In genomic region chr1:238648296-238648695, GRCh38 we compare ENCODE assay signal across 21 cellular contexts.
A peak's percentile ranks its signal among the peaks of the same experiment; 100 is the strongest.
DNase-seq lines count a peak whose midpoint lies in the region; ATAC-seq and TF ChIP-seq lines count a peak whose summit lies in the region.
"Had no signal": no experiment of that assay in that cellular context is flagged by ENCODE, and none has a peak within 500 bp of the region (broad histone marks: within the 10 kb centered on the region; RNA-seq: fewer than 3 reads in every experiment).

No MANE protein-coding gene starts in this region.

- H3K36me3 ChIP-seq in SK-N-MC (ENCODE audit: insufficient read depth, low read length): no peaks in the 10 kb centered on the region
- no peaks in the 10 kb centered on the region for H3K36me3 ChIP-seq in hepatocyte (replicated peaks; ENCODE audit: insufficient read depth, low read depth)
- H3K36me3 ChIP-seq in skeletal muscle satellite cell (ENCODE audit: insufficient read depth, low read length): no peaks in the 10 kb centered on the region
- H3K36me3 ChIP-seq: thyroid gland had no signal

- TF ChIP-seq POLR2A in GM18505 (IDR thresholded peaks at IDR 0.05; ENCODE audit: borderline replicate concordance, extremely low read depth, insufficient read depth, insufficient read length): no peak

- H3K27me3 ChIP-seq in hepatocyte (no peaks in the 10 kb centered on the region), skeletal muscle satellite cell (ENCODE audit: control insufficient read depth, insufficient read depth, low read length) (no peaks in the 10 kb centered on the region)
- H3K27me3 ChIP-seq: thyroid gland had no signal

- H2AFZ ChIP-seq in hepatocyte: no peak overlapping the region

- H3K9me3 ChIP-seq in SK-N-MC (ENCODE audit: low read depth, low read length): no peaks in the 10 kb centered on the region
- H3K9me3 ChIP-seq in hepatocyte (ENCODE audit: low read depth): no peaks in the 10 kb centered on the region
- no peaks in the 10 kb centered on the region for H3K9me3 ChIP-seq in skeletal muscle satellite cell (replicated peaks; ENCODE audit: low read length)
- H3K9me3 ChIP-seq: psoas muscle, thyroid gland had no signal

- TF ChIP-seq CTCF in hepatocyte (IDR thresholded peaks at IDR 0.05; ENCODE audit: poor library complexity): no peak

- no peak for DNase-seq in SK-N-MC (ENCODE audit: low read depth, low spot score)
- DNase-seq in hepatocyte (ENCODE audit: low spot score): no peak
- no peak for DNase-seq in NCI-H2196 (lab: John Stamatoyannopoulos, UW; ENCODE audit: unreplicated experiment)
- no peak for DNase-seq in amygdala (lab: John Stamatoyannopoulos, UW)
- DNase-seq: activated CD8-positive, alpha-beta T cell treated with anti-CD3 and anti-CD28 coated beads for 36 hours; activated gamma-delta T cell; CD8-positive, alpha-beta T cell; head of caudate nucleus; Karpas-422; left ventricle myocardium superior; NCI-H1930; NCI-H2227 treated with DMSO at 0.1 percent for 48 hours; psoas muscle; stimulated activated CD4-positive, alpha-beta T cell treated with anti-CD3 and anti-CD28 coated beads, Interleukin-1b, Interleukin-23, amount 100 ng/mL, for 48 hours; stimulated activated naive CD4-positive, alpha-beta T cell; thyroid gland had no signal

- peak; percentile 29 for ATAC-seq in HG03432 (IDR thresholded peaks at IDR 0.05; ENCODE audit: unreplicated experiment)
- no peak for ATAC-seq in GM18505 (IDR thresholded peaks at IDR 0.05; ENCODE audit: unreplicated experiment)
- ATAC-seq: activated CD4-positive, CD25-positive, alpha-beta regulatory T cell treated with anti-CD3 and anti-CD28 coated beads, Interleukin-2, amount 50 U/mL, for 24 hours; activated CD8-positive, alpha-beta T cell treated with anti-CD3 and anti-CD28 coated beads for 36 hours; CD8-positive, alpha-beta T cell; left ventricle myocardium superior; psoas muscle; Right ventricle myocardium inferior had no signal

- H4K20me1 ChIP-seq in hepatocyte (ENCODE audit: insufficient read depth, poor library complexity, severe bottlenecking): no peaks in the 10 kb centered on the region

- H3K79me2 ChIP-seq in hepatocyte: no peaks in the 10 kb centered on the region

- H3K9ac ChIP-seq in SK-N-MC (ENCODE audit: insufficient read length) (peak overlapping the region; percentile 1), skeletal muscle satellite cell (ENCODE audit: low read depth, low read length) (peak overlapping the region; percentile 49)

- peak overlapping the region; percentile 81 for H3K27ac ChIP-seq in SK-N-MC
- H3K27ac ChIP-seq in hepatocyte: peak overlapping the region; percentile 12
- H3K27ac ChIP-seq: psoas muscle, thyroid gland had no signal

- WGBS in hepatocyte (ENCODE audit: low lambda C conversion rate, missing lambda C conversion rate): 85% methylated on average over 1 of the region's 1 CpG

- H3K4me1 ChIP-seq in hepatocyte (ENCODE audit: insufficient read depth) (no peaks in the 10 kb centered on the region), skeletal muscle satellite cell (ENCODE audit: control insufficient read depth, insufficient read depth, low read length) (peaks cover 28% of the 10 kb centered on the region)
- H3K4me1 ChIP-seq: psoas muscle, thyroid gland had no signal

- peak overlapping the region; percentile 35 for H3K4me3 ChIP-seq in SK-N-MC
- no peak overlapping the region for H3K4me3 ChIP-seq in hepatocyte
- H3K4me3 ChIP-seq in skeletal muscle satellite cell (ENCODE audit: low read length): no peak overlapping the region
- H3K4me3 ChIP-seq: psoas muscle, thyroid gland had no signal

- no peaks in the 10 kb centered on the region for H3K9me2 ChIP-seq in hepatocyte (replicated peaks; ENCODE audit: insufficient read depth)

- no peak overlapping the region for H3K4me2 ChIP-seq in hepatocyte
- no peak overlapping the region for H3K4me2 ChIP-seq in skeletal muscle satellite cell (ENCODE audit: low read length)
